In the genomic region with DNA sequence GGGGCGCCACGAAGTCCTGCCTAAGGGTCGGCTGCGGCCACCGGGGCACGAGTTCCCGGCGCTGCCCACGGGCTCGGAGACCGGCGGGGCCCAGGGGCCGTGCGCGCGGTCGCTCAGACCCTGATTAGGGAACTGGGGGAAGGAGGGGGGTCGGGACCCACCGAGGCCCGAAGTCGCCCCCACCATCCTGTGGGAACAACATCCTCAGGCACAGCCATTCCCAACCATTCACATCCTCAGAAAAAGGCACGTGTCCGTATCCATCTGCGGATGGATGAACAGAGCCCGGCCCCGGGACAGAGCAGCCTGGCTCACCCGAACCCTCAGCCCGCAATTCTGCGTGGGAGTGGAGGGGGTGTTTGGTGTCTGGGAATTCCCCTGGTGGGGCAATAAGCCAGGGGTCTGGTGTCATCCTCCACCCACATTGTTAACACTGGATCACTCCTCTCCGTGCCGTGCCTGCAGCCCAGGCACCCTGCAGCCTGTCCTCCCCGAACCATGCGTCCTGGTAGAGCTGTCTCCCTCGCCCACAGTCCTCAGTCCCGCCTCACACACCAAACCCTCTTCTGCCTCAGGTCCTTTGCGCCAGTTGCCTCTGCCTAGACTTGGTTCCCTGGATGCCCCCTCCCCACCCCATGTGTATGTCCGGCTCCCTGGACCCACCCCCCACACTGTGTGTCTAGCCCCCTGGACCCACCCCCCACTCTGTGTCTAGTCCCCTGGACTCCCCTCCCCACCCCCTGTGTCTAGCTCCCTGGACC, we compare ENCODE assay signal across 8 cellular contexts. TPM values are rescaled to one million over a fixed set of nuclear protein-coding genes. Genes with fewer than 3 reads are reported as not detected.
A peak's percentile ranks its signal among the peaks of the same experiment; 100 is the strongest.
DNase-seq lines count a peak whose midpoint lies in the region; ATAC-seq and TF ChIP-seq lines count a peak whose summit lies in the region.

No MANE protein-coding gene starts in this region.

- TF ChIP-seq CTCF in fibroblast of pulmonary artery (IDR thresholded peaks at IDR 0.05; ENCODE audit: low read length, missing control alignments) (no peak), nephron progenitor cell (IDR thresholded peaks at IDR 0.05) (no peak), transverse colon (IDR thresholded peaks at IDR 0.05) (no peak)

- H3K9me3 Mint-ChIP-seq in activated T-helper 17 cell treated with anti-CD3 and anti-CD28 coated beads, Interleukin-2, amount 50 U/mL, for 72 hours = no peaks in the 10 kb centered on the region
- no peaks in the 10 kb centered on the region for H3K9me3 Mint-ChIP-seq in nephron progenitor cell

- peaks cover 20% of the 10 kb centered on the region for H3K4me1 Mint-ChIP-seq in activated T-helper 17 cell treated with anti-CD3 and anti-CD28 coated beads, Interleukin-2, amount 50 U/mL, for 72 hours
- H3K4me1 Mint-ChIP-seq in nephron progenitor cell = peaks cover 18% of the 10 kb centered on the region

- ATAC-seq in HG02759 (IDR thresholded peaks at IDR 0.05; ENCODE audit: unreplicated experiment) (peak; percentile 7), HG03457 (IDR thresholded peaks at IDR 0.05; ENCODE audit: unreplicated experiment) (no peak)
- ATAC-seq in activated T-helper 17 cell treated with anti-CD3 and anti-CD28 coated beads, Interleukin-2, amount 50 U/mL, for 72 hours (replicated peaks) = peak; percentile 42

- peak overlapping the region; percentile 73 for H3K27ac Mint-ChIP-seq in activated T-helper 17 cell treated with anti-CD3 and anti-CD28 coated beads, Interleukin-2, amount 50 U/mL, for 72 hours
- no peak overlapping the region for H3K27ac Mint-ChIP-seq in nephron progenitor cell

- H3K4me1 ChIP-seq in transverse colon = peaks cover 27 to 42% (median 34%) of the 10 kb centered on the region in 4 donors

- no peaks in the 10 kb centered on the region for H3K36me3 Mint-ChIP-seq in activated T-helper 17 cell treated with anti-CD3 and anti-CD28 coated beads, Interleukin-2, amount 50 U/mL, for 72 hours (ENCODE audit: low read depth)
- H3K36me3 Mint-ChIP-seq in nephron progenitor cell (ENCODE audit: low read depth) = peaks cover 5% of the 10 kb centered on the region

- intact Hi-C loops in transverse colon (cut with DNase I; ENCODE audit: low total_unique reads) = no loop called here

- H3K27me3 Mint-ChIP-seq in activated T-helper 17 cell treated with anti-CD3 and anti-CD28 coated beads, Interleukin-2, amount 50 U/mL, for 72 hours = no peaks in the 10 kb centered on the region
- peaks cover 1% of the 10 kb centered on the region for H3K27me3 Mint-ChIP-seq in nephron progenitor cell (ENCODE audit: low read depth, poor library complexity)

- in situ Hi-C loops in transverse colon (cut with MboI; ENCODE audit: low pct_ligation_motif_present in 1 of 4, low pct_unique_long_range_greater_than_20kb in 1 of 4, low sequenced_read_pairs in 3 of 4) = no loop called here

- peak overlapping the region; percentile 83 to 91 (median 89) for H3K27ac ChIP-seq in transverse colon

- peak; percentile 57 for DNase-seq in GM04504 (ENCODE audit: low read depth)
- peak; percentile 66 for DNase-seq in NCI-H748 (lab: John Stamatoyannopoulos, UW; ENCODE audit: unreplicated experiment)
- peak; percentile 82 for DNase-seq in fibroblast of pulmonary artery (ENCODE audit: low read depth)
- peak; percentile 53 for DNase-seq in nephron progenitor cell
- peak; percentile 43 for DNase-seq in transverse colon

- H3K36me3 ChIP-seq in transverse colon = no peaks in the 10 kb centered on the region

- WGBS in transverse colon (ENCODE audit: low coverage in 1 of 2), 2 donors = 13% methylated on average over 16 of the region's 37 CpGs; no CpG with 5 or more reads in 1 of the 2 donors

- no peak for TF ChIP-seq POLR2A in transverse colon (IDR thresholded peaks at IDR 0.05)

- H3K27me3 ChIP-seq in transverse colon = no peaks in the 10 kb centered on the region

- H3K9me3 ChIP-seq in transverse colon = no peaks in the 10 kb centered on the region

- TF ChIP-seq EP300 in transverse colon (IDR thresholded peaks at IDR 0.05; ENCODE audit: low read depth) = no peak

- peak overlapping the region; percentile 67 for H3K4me3 Mint-ChIP-seq in activated T-helper 17 cell treated with anti-CD3 and anti-CD28 coated beads, Interleukin-2, amount 50 U/mL, for 72 hours
- peak overlapping the region; percentile 82 for H3K4me3 Mint-ChIP-seq in nephron progenitor cell

- H3K4me3 ChIP-seq in fibroblast of pulmonary artery (replicated peaks; ENCODE audit: low read depth, low read length) = peak overlapping the region; percentile 64
- H3K4me3 ChIP-seq in transverse colon = peak overlapping the region; percentile 70 to 100 (median 78)

RNA-seq across cellular contexts. Expression of a gene that starts 0.8 kb away (rescaled TPM):
- total RNA-seq in activated T-helper 17 cell treated with anti-CD3 and anti-CD28 coated beads, Interleukin-2, amount 50 U/mL, for 72 hours = 10 to 100 TPM; 36.9 to 37.7 TPM
- total RNA-seq in transverse colon = 10 to 100 TPM; 23.5 to 87.5 (median 48.3) TPM

RNA-seq across cellular contexts. Expression of a gene that starts 15.4 kb away (rescaled TPM):
- total RNA-seq in activated T-helper 17 cell treated with anti-CD3 and anti-CD28 coated beads, Interleukin-2, amount 50 U/mL, for 72 hours = 100 to 1,000 TPM; 167 to 309 TPM
- 100 to 1,000 TPM in 1 of 4 donors, 10 to 100 TPM in 3; 11.5 to 105 (median 48.9) TPM for total RNA-seq in transverse colon
